14 cellular contexts compared by ENCODE assay signal in the genomic region with DNA sequence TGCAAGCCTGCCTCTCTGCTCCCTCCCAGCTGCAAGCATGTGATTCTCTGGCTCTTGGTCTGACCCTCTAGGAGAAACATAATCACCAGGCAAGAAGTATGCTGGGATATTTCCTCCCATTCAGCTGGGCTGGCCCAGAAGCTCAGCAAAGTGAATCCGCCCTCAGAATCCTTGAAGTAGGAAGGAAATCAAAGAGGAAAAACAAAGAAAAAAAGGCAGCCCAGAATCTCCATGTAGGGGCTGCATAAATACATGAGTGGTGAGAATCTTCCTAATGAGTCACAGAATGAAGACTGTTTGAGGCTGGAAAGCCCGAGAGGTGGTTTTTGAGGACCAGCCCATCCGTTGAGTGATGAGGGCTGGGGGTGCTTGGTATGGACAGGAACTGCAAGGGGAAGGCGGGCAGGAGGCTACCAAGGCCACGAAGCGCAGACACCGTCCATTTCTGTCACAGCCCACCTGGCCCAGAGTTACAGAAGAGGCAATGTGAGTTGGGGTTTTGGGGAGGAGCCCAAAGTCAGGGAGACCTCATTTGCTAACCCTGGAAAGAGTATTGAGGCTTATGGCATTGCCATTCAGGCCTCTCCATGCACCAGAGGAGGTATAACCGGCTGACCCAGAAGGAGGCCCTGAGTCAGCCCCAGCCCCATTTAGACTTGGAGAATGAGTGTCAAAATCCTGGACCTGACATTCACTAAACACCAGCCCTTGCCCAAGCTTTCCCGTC. TPM values are rescaled to one million over a fixed set of nuclear protein-coding genes. Genes with fewer than 3 reads are reported as not detected.
DNase-seq lines count a peak whose midpoint lies in the region; ATAC-seq and TF ChIP-seq lines count a peak whose summit lies in the region.
"Had no signal": no experiment of that assay in that cellular context is flagged by ENCODE, and none has a peak within 500 bp of the region (broad histone marks: within the 10 kb centered on the region; RNA-seq: fewer than 3 reads in every experiment).

No MANE protein-coding gene starts in this region.

- no peak overlapping the region for H3K4me3 Mint-ChIP-seq in effector memory CD8-positive, alpha-beta T cell
- H3K4me3 Mint-ChIP-seq in neural progenitor cell: no peak overlapping the region
- H3K4me3 Mint-ChIP-seq: activated T-cell treated with anti-CD3 and anti-CD28 coated beads, Interleukin-2, amount 50 U/mL, for 72 hours; memory B cell had no signal

- no peaks in the 10 kb centered on the region for H3K36me3 Mint-ChIP-seq in effector memory CD8-positive, alpha-beta T cell (ENCODE audit: insufficient read depth)
- peaks cover 3% of the 10 kb centered on the region for H3K36me3 Mint-ChIP-seq in neural progenitor cell
- H3K36me3 Mint-ChIP-seq: memory B cell had no signal

- intact Hi-C loops in colonic mucosa (cut with DNase I): no loop called here

- H3K9ac ChIP-seq in Karpas-422 (ENCODE audit: low read length): peak overlapping the region; percentile 26; the same call in 1 of the 2 replicates
- no peak overlapping the region for H3K9ac ChIP-seq in neural progenitor cell
- no peak overlapping the region for H3K9ac ChIP-seq in colonic mucosa (ENCODE audit: low read depth in 2 of 2, low read length in 2 of 2)
- H3K9ac ChIP-seq: parathyroid adenoma had no signal

- H3K27ac Mint-ChIP-seq in effector memory CD8-positive, alpha-beta T cell: peak overlapping the region; percentile 35 to 58
- H3K27ac Mint-ChIP-seq in neural progenitor cell: peak overlapping the region; percentile 33
- H3K27ac Mint-ChIP-seq: activated T-cell treated with anti-CD3 and anti-CD28 coated beads, Interleukin-2, amount 50 U/mL, for 72 hours; memory B cell had no signal

- H4K20me1 ChIP-seq in Karpas-422 (ENCODE audit: insufficient read depth, low read depth, low read length): no peaks in the 10 kb centered on the region
- no peaks in the 10 kb centered on the region for H4K20me1 ChIP-seq in neural progenitor cell (ENCODE audit: low read depth)

- H3K4me2 ChIP-seq in Karpas-422 (ENCODE audit: low read depth, low read length, poor library complexity, severe bottlenecking): peak overlapping the region; percentile 50
- no peak overlapping the region for H3K4me2 ChIP-seq in neural progenitor cell
- H3K4me2 ChIP-seq: PC-9 had no signal

- H3K27me3 Mint-ChIP-seq in effector memory CD8-positive, alpha-beta T cell: no peaks in the 10 kb centered on the region
- peaks cover 2% of the 10 kb centered on the region for H3K27me3 Mint-ChIP-seq in neural progenitor cell (ENCODE audit: insufficient read depth, low read depth)
- H3K27me3 Mint-ChIP-seq: memory B cell had no signal

- DNase-seq in AG04450 (ENCODE audit: low read depth, low spot score) (no peak), Karpas-422 (no peak), neural progenitor cell (ENCODE audit: low spot score) (no peak), colonic mucosa (no peak), DMS 273 treated with DMSO at 0.1 percent for 48 hours (lab: John Stamatoyannopoulos, UW) (no peak), NCI-H774 (lab: John Stamatoyannopoulos, UW) (no peak)
- no peak for DNase-seq in effector memory CD8-positive, alpha-beta T cell
- DNase-seq: activated T-cell treated with anti-CD3 and anti-CD28 coated beads, Interleukin-2, amount 50 U/mL, for 72 hours; AML-193; NCI-H1092; PC-9 had no signal

- peaks cover 49 to 73% of the 10 kb centered on the region in 2 donors for H3K4me1 Mint-ChIP-seq in effector memory CD8-positive, alpha-beta T cell (ENCODE audit: low read depth in 2 of 2)
- peaks cover 37% of the 10 kb centered on the region for H3K4me1 Mint-ChIP-seq in neural progenitor cell

- H3K9me2 ChIP-seq in Karpas-422 (replicated peaks; ENCODE audit: insufficient read depth, low read length): no peaks in the 10 kb centered on the region

- H3K79me2 ChIP-seq in Karpas-422 (ENCODE audit: low read length) (no peaks in the 10 kb centered on the region), neural progenitor cell (ENCODE audit: low read depth) (no peaks in the 10 kb centered on the region)
- H3K79me2 ChIP-seq: parathyroid adenoma had no signal

- H3F3A ChIP-seq in neural progenitor cell (ENCODE audit: low read depth): no peaks in the 10 kb centered on the region

- TF ChIP-seq CTCF in AG04450 (IDR thresholded peaks at IDR 0.05; ENCODE audit: low read depth, low read length): no peak
- TF ChIP-seq CTCF in neural progenitor cell (IDR thresholded peaks at IDR 0.05): no peak
- no peak for TF ChIP-seq CTCF in colonic mucosa (IDR thresholded peaks at IDR 0.05)

- no peaks in the 10 kb centered on the region for H3K27me3 ChIP-seq in AG04450 (ENCODE audit: control insufficient read depth, insufficient read depth, low read length)
- H3K27me3 ChIP-seq in Karpas-422 (ENCODE audit: low read length): no peaks in the 10 kb centered on the region
- no peaks in the 10 kb centered on the region for H3K27me3 ChIP-seq in neural progenitor cell
- no peaks in the 10 kb centered on the region for H3K27me3 ChIP-seq in colonic mucosa

- H3K36me3 ChIP-seq in Karpas-422 (ENCODE audit: insufficient read depth, low read length) (no peaks in the 10 kb centered on the region), neural progenitor cell (no peaks in the 10 kb centered on the region), colonic mucosa (no peaks in the 10 kb centered on the region)

- H3K9me3 ChIP-seq in AG04450 (ENCODE audit: control insufficient read depth, insufficient read depth, low read length) (no peaks in the 10 kb centered on the region), Karpas-422 (ENCODE audit: low read length) (no peaks in the 10 kb centered on the region), neural progenitor cell (ENCODE audit: low read depth) (no peaks in the 10 kb centered on the region), colonic mucosa (no peaks in the 10 kb centered on the region)

- H3K9me3 Mint-ChIP-seq in effector memory CD8-positive, alpha-beta T cell: no peaks in the 10 kb centered on the region
- H3K9me3 Mint-ChIP-seq in neural progenitor cell: peaks cover 5% of the 10 kb centered on the region
- H3K9me3 Mint-ChIP-seq: activated T-cell treated with anti-CD3 and anti-CD28 coated beads, Interleukin-2, amount 50 U/mL, for 72 hours; memory B cell had no signal

- POLR2A ChIA-PET in AG04450 (lab: Yijun Ruan, JAX): interaction anchor here (0.7 kb wide), 1 partner anchor 36 kb away, joined by 4 read pairs; no protein-coding TSS in a partner anchor

- H3K27ac ChIP-seq in AG04450 (ENCODE audit: low read depth, low read length): peak overlapping the region; percentile 11
- H3K27ac ChIP-seq in Karpas-422 (ENCODE audit: low read length): no peak overlapping the region
- no peak overlapping the region for H3K27ac ChIP-seq in neural progenitor cell
- H3K27ac ChIP-seq in colonic mucosa: no peak overlapping the region
- H3K27ac ChIP-seq: parathyroid adenoma, PC-9 had no signal

- H3K4me1 ChIP-seq in Karpas-422 (ENCODE audit: low read length): peaks cover 32% of the 10 kb centered on the region
- H3K4me1 ChIP-seq in neural progenitor cell: peaks cover 10% of the 10 kb centered on the region
- H3K4me1 ChIP-seq in colonic mucosa: no peaks in the 10 kb centered on the region
- H3K4me1 ChIP-seq: parathyroid adenoma had no signal

- H2AFZ ChIP-seq in Karpas-422 (ENCODE audit: low read length) (peak overlapping the region; percentile 82), neural progenitor cell (replicated peaks) (no peak overlapping the region)
- H2AFZ ChIP-seq: parathyroid adenoma, PC-9 had no signal

- CTCF ChIA-PET in AG04450 (lab: Charles Lee): interaction anchor here (0.6 kb wide), 1 partner anchor 1253 kb away, joined by 3 read pairs; no protein-coding TSS in a partner anchor

- H3K4me3 ChIP-seq in AG04450 (ENCODE audit: low read depth, low read length): no peak overlapping the region
- H3K4me3 ChIP-seq in Karpas-422 (ENCODE audit: low read length): peak overlapping the region; percentile 42
- H3K4me3 ChIP-seq in neural progenitor cell: no peak overlapping the region
- no peak overlapping the region for H3K4me3 ChIP-seq in colonic mucosa
- H3K4me3 ChIP-seq: PC-9 had no signal

- ATAC-seq in effector memory CD8-positive, alpha-beta T cell (replicated peaks): no peak
- no peak for ATAC-seq in GM21528 (IDR thresholded peaks at IDR 0.05; ENCODE audit: low FRiP score, unreplicated experiment)

RNA-seq across cellular contexts. Expression of gene TGFBR1, which starts 33.4 kb away (rescaled TPM):
- 86.3 and 96.6 TPM in 2 replicates for polyA plus RNA-seq in AG04450 (2011; rRNA removed)
- polyA minus RNA-seq in AG04450 (2011; rRNA and poly(A)+ RNA removed): 242 and 266 TPM in 2 replicates
- total RNA-seq in Karpas-422 (2014; rRNA removed; shearing (Covaris generic); ENCODE audit: low replicate concordance): 7.2 and 17.9 TPM in 2 replicates
- 86.8 and 138 TPM in 2 replicates for total RNA-seq in neural progenitor cell (ENCODE audit: low replicate concordance)
- 10 to 100 TPM; 19.0 to 48.7 TPM for total RNA-seq in colonic mucosa
